Comparison of ENCODE assay signal across 10 cellular contexts in genomic region chr15:99435138-99435695, GRCh38.
DNase-seq lines count a peak whose midpoint lies in the region; ATAC-seq and TF ChIP-seq lines count a peak whose summit lies in the region.
"Had no signal": no experiment of that assay in that cellular context is flagged by ENCODE, and none has a peak within 500 bp of the region (broad histone marks: within the 10 kb centered on the region; RNA-seq: fewer than 3 reads in every experiment).

No MANE protein-coding gene starts in this region.

- peaks cover 12 to 18% (median 14%) of the 10 kb centered on the region in 3 donors for H3K27me3 Mint-ChIP-seq in CD14-positive monocyte (ENCODE audit: low read depth in 3 of 3)

- no peak overlapping the region for H3K14ac ChIP-seq in trophoblast cell (ENCODE audit: low read length)

- no peak overlapping the region for H3K9ac ChIP-seq in trophoblast cell (ENCODE audit: low read length)

- H3K4me3 ChIP-seq in epithelial cell of esophagus (ENCODE audit: low read length) (peak overlapping the region; percentile 23), trophoblast cell (ENCODE audit: low read depth, low read length) (peak overlapping the region; percentile 42)
- H3K4me3 ChIP-seq: ascending aorta, SJSA1 had no signal

- H3K4ac ChIP-seq in trophoblast cell (ENCODE audit: low read depth, low read length) = no peak overlapping the region

- peaks cover 22% of the 10 kb centered on the region for H3K4me1 Mint-ChIP-seq in CD14-positive monocyte

- no peak overlapping the region for H2AK5ac ChIP-seq in trophoblast cell (ENCODE audit: low read length)

- peaks cover 13 to 21% of the 10 kb centered on the region in 2 experiments for H3K4me1 ChIP-seq in trophoblast cell (ENCODE audit: control insufficient read depth in 1 of 2, insufficient read depth in 2 of 2, low read length in 2 of 2)

- H3K36me3 ChIP-seq in trophoblast cell (ENCODE audit: control insufficient read depth in 1 of 2, insufficient read depth in 2 of 2, low read length in 2 of 2) = no peaks in the 10 kb centered on the region
- H3K36me3 ChIP-seq: ascending aorta, SJSA1 had no signal

- TF ChIP-seq CTCF in epithelial cell of esophagus (IDR thresholded peaks at IDR 0.05; ENCODE audit: insufficient read depth, low read depth, low read length, missing control alignments) = no peak
- TF ChIP-seq CTCF in CD14-positive monocyte (IDR thresholded peaks at IDR 0.05) = no peak

- H2BK12ac ChIP-seq in trophoblast cell (ENCODE audit: low read length) = peak overlapping the region; percentile 21

- H3K18ac ChIP-seq in trophoblast cell (ENCODE audit: low read length) = no peak overlapping the region

- peaks cover 0 to 2% (median 0%) of the 10 kb centered on the region in 7 donors for H3K9me3 Mint-ChIP-seq in CD14-positive monocyte

- no CpG with 5 or more reads among the region's 18 CpGs for WGBS in trophoblast cell (ENCODE audit: extremely low coverage, insufficient coverage, insufficient read length)

- no peak overlapping the region for H4K8ac ChIP-seq in trophoblast cell (ENCODE audit: low read depth, low read length)

- H2BK5ac ChIP-seq in trophoblast cell (ENCODE audit: low read depth, low read length, poor library complexity) = no peak overlapping the region

- no peak overlapping the region for H2AFZ ChIP-seq in trophoblast cell (ENCODE audit: insufficient read depth, low read length, poor library complexity)

- no peak overlapping the region for H3K27ac ChIP-seq in trophoblast cell (ENCODE audit: low read depth, low read length)
- H3K27ac ChIP-seq: ascending aorta, SJSA1 had no signal

- no peak overlapping the region for H2BK120ac ChIP-seq in trophoblast cell (ENCODE audit: insufficient read depth, low read length, poor library complexity)

- DNase-seq in NCI-H2171 (lab: John Stamatoyannopoulos, UW) (peak; percentile 43), epithelial cell of esophagus (ENCODE audit: low read depth) (peak; percentile 71), trophoblast cell (no peak), CD14-positive monocyte (ENCODE audit: low spot score) (no peak), cerebellum (ENCODE audit: low spot score) (no peak), amniotic stem cell (lab: John Stamatoyannopoulos, UW) (no peak), OCI-M2 (lab: John Stamatoyannopoulos, UW; ENCODE audit: unreplicated experiment) (no peak)

- intact Hi-C loops in CD14-positive monocyte (cut with micrococcal nuclease) = no loop called here

- ATAC-seq in GM19351 (IDR thresholded peaks at IDR 0.05; ENCODE audit: unreplicated experiment) = peak; percentile 53

- H3K4me3 Mint-ChIP-seq in CD14-positive monocyte = peak overlapping the region in 1 of 2 donors; percentile 59

- no peaks in the 10 kb centered on the region for H3K9me3 ChIP-seq in trophoblast cell (ENCODE audit: insufficient read depth, low read depth, low read length)
- H3K9me3 ChIP-seq: ascending aorta, SJSA1 had no signal

- no peak overlapping the region for H4K91ac ChIP-seq in trophoblast cell (ENCODE audit: low read depth, low read length)

- H3K79me2 ChIP-seq in trophoblast cell (ENCODE audit: control insufficient read depth, insufficient read depth, low read length, poor library complexity) = peaks cover 3% of the 10 kb centered on the region

- peaks cover 17% of the 10 kb centered on the region for H3K79me1 ChIP-seq in trophoblast cell (ENCODE audit: low read length)

- H3K23ac ChIP-seq in trophoblast cell (ENCODE audit: low read length) = no peak overlapping the region

- no peak overlapping the region for H4K12ac ChIP-seq in trophoblast cell (ENCODE audit: low read depth, low read length)

- H3K27me3 ChIP-seq in trophoblast cell (ENCODE audit: insufficient read depth, low read length) = no peaks in the 10 kb centered on the region
- H3K27me3 ChIP-seq: ascending aorta, SJSA1 had no signal

- H3K4me2 ChIP-seq in trophoblast cell (ENCODE audit: low read length) = no peak overlapping the region

- H3K36me3 Mint-ChIP-seq in CD14-positive monocyte = no peaks in the 10 kb centered on the region

- peak overlapping the region in 1 of 7 donors; percentile 57 for H3K27ac Mint-ChIP-seq in CD14-positive monocyte

Comparison
In these comparisons a context has a peak if more than half of its experiments do, and no peak if none do; other contexts are left out.
1. DNase-seq: peak in NCI-H2171 (single experiment) and epithelial cell of esophagus (single experiment); none in trophoblast cell (0 of 2), CD14-positive monocyte (single experiment), cerebellum (single experiment), amniotic stem cell (single experiment) and OCI-M2 (single experiment).